In the genomic region with DNA sequence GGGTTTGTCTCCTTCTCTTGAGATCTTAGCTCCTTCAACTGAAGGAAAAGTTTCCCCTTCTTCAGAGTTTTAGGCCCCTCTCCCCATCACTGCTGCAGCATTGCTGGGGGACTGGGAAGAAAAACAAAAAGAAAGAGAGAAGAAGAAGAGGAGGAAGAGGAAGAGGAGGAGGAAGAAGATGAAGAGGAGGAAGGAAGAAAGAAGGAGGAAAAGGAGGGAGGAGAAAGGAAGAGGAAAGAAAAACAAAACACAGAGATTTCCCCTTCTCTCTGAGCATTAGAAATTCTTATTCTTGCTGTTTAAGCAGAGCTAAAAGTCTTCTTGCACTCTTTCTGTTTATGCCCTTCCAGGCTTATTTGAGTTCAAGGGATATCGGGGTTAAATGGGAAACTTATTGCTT, we compare ENCODE assay signal across 21 cellular contexts.
DNase-seq lines count a peak whose midpoint lies in the region; ATAC-seq and TF ChIP-seq lines count a peak whose summit lies in the region.
"Had no signal": no experiment of that assay in that cellular context is flagged by ENCODE, and none has a peak within 500 bp of the region (broad histone marks: within the 10 kb centered on the region; RNA-seq: fewer than 3 reads in every experiment).

No MANE protein-coding gene starts in this region.

- intact Hi-C loops in CD4-positive, alpha-beta memory T cell (cut with micrococcal nuclease) = no loop called here
- intact Hi-C loops in activated CD8-positive, alpha-beta T cell treated with anti-CD3 and anti-CD28 coated beads for 36 hours (cut with micrococcal nuclease) = no loop called here

- H3K27ac Mint-ChIP-seq in CD4-positive, CD25-positive, alpha-beta regulatory T cell = peak overlapping the region; percentile 39 to 93 (median 90)
- H3K27ac Mint-ChIP-seq in CD4-positive, alpha-beta memory T cell = peak overlapping the region in 5 of 7 donors; percentile 16 to 89 (median 55)
- H3K27ac Mint-ChIP-seq in activated CD8-positive, alpha-beta T cell treated with anti-CD3 and anti-CD28 coated beads for 36 hours = peak overlapping the region; percentile 94

- no peak overlapping the region for H2BK15ac ChIP-seq in mesendoderm (replicated peaks; ENCODE audit: low read depth)

- H3K56ac ChIP-seq in mesendoderm (ENCODE audit: low read length) = peak overlapping the region; percentile 72

- peak overlapping the region; percentile 55 for H2AK5ac ChIP-seq in mesendoderm (ENCODE audit: low read length)

- ATAC-seq in CD4-positive, CD25-positive, alpha-beta regulatory T cell (ENCODE audit: low read depth in 2 of 2) = no peak
- ATAC-seq in activated CD8-positive, alpha-beta T cell treated with anti-CD3 and anti-CD28 coated beads for 36 hours = no peak
- ATAC-seq: foreskin keratinocyte had no signal

- no peak overlapping the region for H3K27ac ChIP-seq in CD4-positive, CD25-positive, alpha-beta regulatory T cell (ENCODE audit: insufficient read depth, low read length, poor library complexity, severe bottlenecking)
- no peak overlapping the region for H3K27ac ChIP-seq in CD4-positive, alpha-beta memory T cell (ENCODE audit: low read depth, low read length)
- no peak overlapping the region for H3K27ac ChIP-seq in mesendoderm (ENCODE audit: low read depth, low read length)
- H3K27ac ChIP-seq: breast epithelium, foreskin keratinocyte, RWPE1, skin epidermis had no signal

- no peak overlapping the region for H3K4ac ChIP-seq in mesendoderm (ENCODE audit: low read depth, low read length)

- peaks cover 3% of the 10 kb centered on the region for H3K36me3 Mint-ChIP-seq in CD4-positive, CD25-positive, alpha-beta regulatory T cell
- H3K36me3 Mint-ChIP-seq in CD4-positive, alpha-beta memory T cell = peaks cover 0 to 2% of the 10 kb centered on the region in 2 donors
- H3K36me3 Mint-ChIP-seq in activated CD8-positive, alpha-beta T cell treated with anti-CD3 and anti-CD28 coated beads for 36 hours (ENCODE audit: low read depth) = peaks cover 48% of the 10 kb centered on the region

- H2BK5ac ChIP-seq in mesendoderm (ENCODE audit: low read length) = peak overlapping the region; percentile 44

- H3K79me1 ChIP-seq in mesendoderm (ENCODE audit: low read length) = no peaks in the 10 kb centered on the region

- peak overlapping the region; percentile 78 for H4K8ac ChIP-seq in mesendoderm (ENCODE audit: low read depth, low read length)

- peaks cover 0 to 4% of the 10 kb centered on the region in 2 experiments for H3K9me3 ChIP-seq in CD4-positive, CD25-positive, alpha-beta regulatory T cell (ENCODE audit: control insufficient read depth in 2 of 2, low read length in 2 of 2)
- H3K9me3 ChIP-seq in CD4-positive, alpha-beta memory T cell (ENCODE audit: control insufficient read depth in 1 of 2, low read length in 2 of 2) = no peaks in the 10 kb centered on the region
- H3K9me3 ChIP-seq: breast epithelium, SK-N-SH had no signal

- no peak for DNase-seq in CD4-positive, CD25-positive, alpha-beta regulatory T cell
- DNase-seq in CD4-positive, alpha-beta memory T cell = no peak
- DNase-seq in activated CD8-positive, alpha-beta T cell treated with anti-CD3 and anti-CD28 coated beads for 36 hours = no peak
- DNase-seq in mesendoderm = no peak
- DNase-seq in dedifferentiated amniotic fluid mesenchymal stem cell (ENCODE audit: extremely low spot score) = no peak
- DNase-seq in NCI-H1694 (lab: John Stamatoyannopoulos, UW) = no peak
- DNase-seq in T1000 (lab: John Stamatoyannopoulos, UW) = no peak
- DNase-seq: activated CD8-positive, alpha-beta memory T cell treated with anti-CD3 and anti-CD28 coated beads for 24 hours; amygdala; effector memory CD4-positive, alpha-beta T cell; foreskin keratinocyte; HCEC 1CT; immature natural killer cell; NCI-H1092 treated with DMSO at 0.1 percent for 48 hours; NCI-H2029; NCI-H2227 treated with DMSO at 0.1 percent for 48 hours; SK-N-SH; stimulated activated CD4-positive, alpha-beta T cell treated with anti-CD3 and anti-CD28 coated beads, Interleukin-1b, Interleukin-23, amount 100 ng/mL, for 48 hours had no signal

- peaks cover 28% of the 10 kb centered on the region for H3K4me1 ChIP-seq in CD4-positive, CD25-positive, alpha-beta regulatory T cell (ENCODE audit: control insufficient read depth, insufficient read depth, low read length, poor library complexity, severe bottlenecking)
- peaks cover 40% of the 10 kb centered on the region for H3K4me1 ChIP-seq in CD4-positive, alpha-beta memory T cell (ENCODE audit: insufficient read depth, low read length)
- peaks cover 4% of the 10 kb centered on the region for H3K4me1 ChIP-seq in mesendoderm (ENCODE audit: control insufficient read depth, low read depth, low read length)
- H3K4me1 ChIP-seq: breast epithelium had no signal

- peak overlapping the region; percentile 68 for H2BK120ac ChIP-seq in mesendoderm (ENCODE audit: low read depth, low read length)

- no peaks in the 10 kb centered on the region for H3K36me3 ChIP-seq in CD4-positive, CD25-positive, alpha-beta regulatory T cell (ENCODE audit: control insufficient read depth, insufficient read depth, low read length)
- no peaks in the 10 kb centered on the region for H3K36me3 ChIP-seq in CD4-positive, alpha-beta memory T cell (ENCODE audit: insufficient read depth, low read length)
- no peaks in the 10 kb centered on the region for H3K36me3 ChIP-seq in mesendoderm (ENCODE audit: control insufficient read depth, insufficient read depth, low read length)
- H3K36me3 ChIP-seq: breast epithelium had no signal

- CTCF ChIA-PET in CD4-positive, alpha-beta memory T cell (lab: Charles Lee; ENCODE audit: partially characterized antibody) = interaction anchor here (1.3 to 2.7 kb wide), 2 partner anchors 98 to 268 kb away, joined by 4 to 7 read pairs; no protein-coding TSS in a partner anchor
- CTCF ChIA-PET in activated CD8-positive, alpha-beta T cell treated with anti-CD3 and anti-CD28 coated beads for 36 hours (lab: Charles Lee) = interaction anchor here (1.2 kb wide), 1 partner anchor 228 kb away, joined by 3 read pairs; no protein-coding TSS in a partner anchor

- H3K4me2 ChIP-seq in mesendoderm (ENCODE audit: low read length) = peak overlapping the region; percentile 5
- H3K4me2 ChIP-seq: SK-N-SH had no signal

- POLR2A ChIA-PET in CD4-positive, alpha-beta memory T cell (lab: Charles Lee; ENCODE audit: partially characterized antibody) = interaction anchor here (0.5 to 1.3 kb wide), 4 partner anchors 20 to 86 kb away, joined by 3 to 4 read pairs (median 3); no protein-coding TSS in a partner anchor
- POLR2A ChIA-PET in activated CD8-positive, alpha-beta T cell treated with anti-CD3 and anti-CD28 coated beads for 36 hours (lab: Charles Lee) = interaction anchor here (1.2 to 1.3 kb wide), 2 partner anchors 81 to 158 kb away, joined by 3 read pairs; no protein-coding TSS in a partner anchor

- WGBS in mesendoderm (ENCODE audit: extremely low coverage, insufficient coverage, low lambda C conversion rate) = no CpG with 5 or more reads among the region's 1 CpG

- peaks cover 0 to 7% (median 0%) of the 10 kb centered on the region in 7 donors for H3K9me3 Mint-ChIP-seq in CD4-positive, CD25-positive, alpha-beta regulatory T cell
- peaks cover 0 to 17% (median 10%) of the 10 kb centered on the region in 8 donors for H3K9me3 Mint-ChIP-seq in CD4-positive, alpha-beta memory T cell
- peaks cover 10% of the 10 kb centered on the region for H3K9me3 Mint-ChIP-seq in activated CD8-positive, alpha-beta T cell treated with anti-CD3 and anti-CD28 coated beads for 36 hours
- H3K9me3 Mint-ChIP-seq: immature natural killer cell had no signal

- no peak overlapping the region for H3K23ac ChIP-seq in mesendoderm (ENCODE audit: low read length)

- no peaks in the 10 kb centered on the region for H3K27me3 ChIP-seq in CD4-positive, CD25-positive, alpha-beta regulatory T cell (ENCODE audit: control insufficient read depth, insufficient read depth, low read length)
- H3K27me3 ChIP-seq in CD4-positive, alpha-beta memory T cell (ENCODE audit: insufficient read depth, low read length) = no peaks in the 10 kb centered on the region
- H3K27me3 ChIP-seq in mesendoderm (ENCODE audit: insufficient read depth, low read length, poor library complexity) = no peaks in the 10 kb centered on the region
- H3K27me3 ChIP-seq: breast epithelium, foreskin keratinocyte had no signal

- H3K4me1 Mint-ChIP-seq in CD4-positive, CD25-positive, alpha-beta regulatory T cell = peaks cover 36 to 74% (median 59%) of the 10 kb centered on the region in 4 donors
- peaks cover 31 to 70% (median 42%) of the 10 kb centered on the region in 4 donors for H3K4me1 Mint-ChIP-seq in CD4-positive, alpha-beta memory T cell
- H3K4me1 Mint-ChIP-seq in activated CD8-positive, alpha-beta T cell treated with anti-CD3 and anti-CD28 coated beads for 36 hours (ENCODE audit: low read depth) = peaks cover 74% of the 10 kb centered on the region

- H3K27me3 Mint-ChIP-seq in CD4-positive, CD25-positive, alpha-beta regulatory T cell = no peaks in the 10 kb centered on the region
- H3K27me3 Mint-ChIP-seq in CD4-positive, alpha-beta memory T cell = no peaks in the 10 kb centered on the region
- no peaks in the 10 kb centered on the region for H3K27me3 Mint-ChIP-seq in activated CD8-positive, alpha-beta T cell treated with anti-CD3 and anti-CD28 coated beads for 36 hours

- no peaks in the 10 kb centered on the region for H3K79me2 ChIP-seq in mesendoderm (ENCODE audit: control insufficient read depth, insufficient read depth, low read length)

- no peak overlapping the region for H3K4me3 ChIP-seq in CD4-positive, CD25-positive, alpha-beta regulatory T cell (ENCODE audit: low read depth, low read length)
- no peak overlapping the region for H3K4me3 ChIP-seq in CD4-positive, alpha-beta memory T cell (ENCODE audit: low read length in 2 of 2)
- no peak overlapping the region for H3K4me3 ChIP-seq in mesendoderm (ENCODE audit: low read length)
- H3K4me3 ChIP-seq: breast epithelium, skin epidermis had no signal

- H3K18ac ChIP-seq in mesendoderm (ENCODE audit: low read length) = no peak overlapping the region

- no peak for TF ChIP-seq CTCF in activated CD8-positive, alpha-beta T cell treated with anti-CD3 and anti-CD28 coated beads for 36 hours (IDR thresholded peaks at IDR 0.05)

- H3K9ac ChIP-seq in mesendoderm (ENCODE audit: low read length) = no peak overlapping the region
- H3K9ac ChIP-seq: SK-N-SH had no signal

- peak overlapping the region; percentile 68 for H4K5ac ChIP-seq in mesendoderm (ENCODE audit: low read length)

- peak overlapping the region in 2 of 4 donors; percentile 21 to 53 for H3K4me3 Mint-ChIP-seq in CD4-positive, CD25-positive, alpha-beta regulatory T cell
- H3K4me3 Mint-ChIP-seq in CD4-positive, alpha-beta memory T cell = peak overlapping the region in 4 of 8 donors; percentile 21 to 51 (median 46)
- H3K4me3 Mint-ChIP-seq in activated CD8-positive, alpha-beta T cell treated with anti-CD3 and anti-CD28 coated beads for 36 hours = no peak overlapping the region
- H3K4me3 Mint-ChIP-seq: immature natural killer cell had no signal
